ENCODE assay signal across 21 cellular contexts in the genomic region with DNA sequence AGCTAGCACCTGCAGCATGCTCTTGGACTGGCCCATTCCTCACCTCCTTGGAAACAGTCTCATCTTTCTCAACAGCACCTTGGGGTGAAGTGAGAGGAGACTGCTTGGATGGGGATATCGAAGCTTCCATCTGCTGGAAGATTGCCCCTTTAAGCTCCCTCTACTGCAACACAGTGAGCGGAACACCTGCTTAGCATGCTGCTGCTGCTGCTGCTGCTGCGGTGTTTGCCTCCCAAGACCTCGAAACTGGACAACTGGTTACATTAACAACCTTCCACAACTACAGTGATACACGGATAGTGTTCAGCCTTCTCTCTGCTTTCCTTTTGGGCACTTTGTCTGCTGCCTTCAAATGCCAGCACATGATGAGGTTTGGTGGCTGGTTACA.
"Had no signal": no experiment of that assay in that cellular context is flagged by ENCODE, and none has a peak within 500 bp of the region (broad histone marks: within the 10 kb centered on the region; RNA-seq: fewer than 3 reads in every experiment).

No MANE protein-coding gene starts in this region.

- DNase-seq: activated naive CD4-positive, alpha-beta T cell; activated T-cell treated with anti-CD3 and anti-CD28 coated beads, Interleukin-2, amount 50 U/mL, for 1 hour; adrenal gland; effector CD8-positive, alpha-beta T cell; occipital lobe; retina; sigmoid colon; stimulated activated CD4-positive, alpha-beta T cell treated with anti-CD3 and anti-CD28 coated beads, Interleukin-15, amount 100 ng/mL, for 24 hours; stomach; T-helper 1 cell; testis; trophoblast cell had no signal

- FAIRE-seq: astrocyte, bronchial epithelial cell, kidney had no signal

- H3K4me3 ChIP-seq: adrenal gland, lung, sigmoid colon, smooth muscle cell, stomach, testis had no signal

- H3K27me3 ChIP-seq: adrenal gland, sigmoid colon, stomach, testis had no signal

- H3K27me3 Mint-ChIP-seq: activated naive CD8-positive, alpha-beta T cell; activated T-helper 17 cell treated with anti-CD3 and anti-CD28 coated beads, Interleukin-2, amount 50 U/mL, for 72 hours had no signal

- H3K36me3 ChIP-seq: adrenal gland, sigmoid colon had no signal

- H3K4me1 ChIP-seq: adrenal gland, stomach, testis had no signal

- H3K9me3 ChIP-seq: adrenal gland, sigmoid colon, testis had no signal

- H3K4me3 Mint-ChIP-seq: activated naive CD8-positive, alpha-beta T cell; activated T-helper 17 cell treated with anti-CD3 and anti-CD28 coated beads, Interleukin-2, amount 50 U/mL, for 72 hours; stimulated activated memory B cell treated with anti-CD40 and anti-IgM and Interleukin-4, amounts not matched to agents 10 μg/mL and 1 μg/mL and 100 μg/mL, for 72 hours had no signal

- ATAC-seq: activated T-helper 17 cell treated with anti-CD3 and anti-CD28 coated beads, Interleukin-2, amount 50 U/mL, for 72 hours; left lobe of liver had no signal

- H3K27ac ChIP-seq: adrenal gland, sigmoid colon, stomach, testis had no signal

- H3K27ac Mint-ChIP-seq: activated naive CD8-positive, alpha-beta T cell; activated T-helper 17 cell treated with anti-CD3 and anti-CD28 coated beads, Interleukin-2, amount 50 U/mL, for 72 hours; stimulated activated memory B cell treated with anti-CD40 and anti-IgM and Interleukin-4, amounts not matched to agents 10 μg/mL and 1 μg/mL and 100 μg/mL, for 72 hours had no signal

- H3K4me1 Mint-ChIP-seq: activated T-helper 17 cell treated with anti-CD3 and anti-CD28 coated beads, Interleukin-2, amount 50 U/mL, for 72 hours; stimulated activated memory B cell treated with anti-CD40 and anti-IgM and Interleukin-4, amounts not matched to agents 10 μg/mL and 1 μg/mL and 100 μg/mL, for 72 hours had no signal
